19 cellular contexts compared by ENCODE assay signal in genomic region chr10:24820616-24821015, GRCh38.
DNase-seq lines count a peak whose midpoint lies in the region; ATAC-seq, FAIRE-seq and TF ChIP-seq lines count a peak whose summit lies in the region.
"Had no signal": no experiment of that assay in that cellular context is flagged by ENCODE, and none has a peak within 500 bp of the region (broad histone marks: within the 10 kb centered on the region; RNA-seq: fewer than 3 reads in every experiment).

No MANE protein-coding gene starts in this region.

- DNase-seq in activated CD8-positive, alpha-beta memory T cell treated with anti-CD3 and anti-CD28 coated beads for 24 hours: peak; percentile 54
- DNase-seq in activated CD8-positive, alpha-beta memory T cell treated with anti-CD3 and anti-CD28 coated beads, Interleukin-2, amount 50 U/mL, for 4 hours: no peak
- DNase-seq in RWPE2 (ENCODE audit: low spot score) (peak; percentile 91), urothelium cell line (ENCODE audit: low spot score) (peak; percentile 34)
- DNase-seq in effector memory CD4-positive, alpha-beta T cell: no peak
- DNase-seq in activated CD8-positive, alpha-beta memory T cell treated with anti-CD3 and anti-CD28 coated beads, Interleukin-2, amount 50 U/mL, for 48 hours: no peak
- DNase-seq: activated gamma-delta T cell treated with Interleukin-2 at 50 U/mL for 16 hours, mucosa of descending colon, NCI-H2081, NCI-H526 treated with DMSO at 0.1 percent for 48 hours, Peyer's patch, right lobe of liver, testis had no signal

- H3K27ac ChIP-seq in RWPE2 (ENCODE audit: poor library complexity, severe bottlenecking) (peak overlapping the region; percentile 85), esophagus (ENCODE audit: low read depth in 2 of 2, low read length in 1 of 2) (peak overlapping the region; percentile 27 to 66)
- no peak overlapping the region for H3K27ac ChIP-seq in effector memory CD4-positive, alpha-beta T cell (ENCODE audit: insufficient read depth, low read length, poor library complexity, severe bottlenecking)
- H3K27ac ChIP-seq: ascending aorta, neutrophil, Peyer's patch, right lobe of liver, testis had no signal

- H3K9me3 ChIP-seq in RWPE2 (ENCODE audit: severe bottlenecking) (no peaks in the 10 kb centered on the region), esophagus (ENCODE audit: control insufficient read depth in 2 of 2, insufficient read depth in 1 of 2, low read depth in 1 of 2, low read length in 1 of 2) (no peaks in the 10 kb centered on the region)
- H3K9me3 ChIP-seq in effector memory CD4-positive, alpha-beta T cell (ENCODE audit: control insufficient read depth, low read length): no peaks in the 10 kb centered on the region
- H3K9me3 ChIP-seq: ascending aorta, mucosa of descending colon, neutrophil, Peyer's patch, right lobe of liver, testis had no signal

- peaks cover 42% of the 10 kb centered on the region for H3K4me1 ChIP-seq in RWPE2 (ENCODE audit: insufficient read depth, poor library complexity, severe bottlenecking)
- peaks cover 0 to 4% of the 10 kb centered on the region in 2 donors for H3K4me1 ChIP-seq in esophagus (ENCODE audit: control insufficient read depth in 2 of 2, insufficient read depth in 2 of 2, low read length in 1 of 2)
- no peaks in the 10 kb centered on the region for H3K4me1 ChIP-seq in effector memory CD4-positive, alpha-beta T cell (ENCODE audit: control insufficient read depth, insufficient read depth, low read length, poor library complexity, severe bottlenecking)
- H3K4me1 ChIP-seq: ascending aorta, right lobe of liver, testis had no signal

- peak; percentile 93 for ATAC-seq in RWPE2 (ENCODE audit: low read depth)
- ATAC-seq in HG03457 (IDR thresholded peaks at IDR 0.05; ENCODE audit: unreplicated experiment): no peak
- ATAC-seq: CD8-positive, alpha-beta T cell; mucosa of descending colon had no signal

- WGBS in esophagus, 2 donors: 40 to 45% methylated on average over 3 of the region's 3 CpGs

- no peak for FAIRE-seq in urothelium cell line (lab: Jason Lieb, UNC)

- no peaks in the 10 kb centered on the region for H3K27me3 ChIP-seq in RWPE2 (ENCODE audit: insufficient read depth, poor library complexity, severe bottlenecking)
- H3K27me3 ChIP-seq in esophagus (ENCODE audit: control insufficient read depth in 1 of 2, insufficient read depth in 2 of 2, low read length in 2 of 2): no peaks in the 10 kb centered on the region
- H3K27me3 ChIP-seq in effector memory CD4-positive, alpha-beta T cell (replicated peaks; ENCODE audit: control insufficient read depth, insufficient read depth, low read length, poor library complexity, severe bottlenecking): no peaks in the 10 kb centered on the region
- H3K27me3 ChIP-seq: ascending aorta, dorsolateral prefrontal cortex, neutrophil, Peyer's patch, right lobe of liver, testis had no signal

- H3K36me3 ChIP-seq in RWPE2 (ENCODE audit: low read depth) (no peaks in the 10 kb centered on the region), esophagus (ENCODE audit: control insufficient read depth in 2 of 2, insufficient read depth in 2 of 2, low read length in 1 of 2) (no peaks in the 10 kb centered on the region)
- H3K36me3 ChIP-seq in effector memory CD4-positive, alpha-beta T cell (ENCODE audit: control insufficient read depth, insufficient read depth, low read length): no peaks in the 10 kb centered on the region
- H3K36me3 ChIP-seq: ascending aorta, neutrophil, Peyer's patch, right lobe of liver had no signal

- H3K4me3 ChIP-seq in RWPE2 (ENCODE audit: severe bottlenecking) (no peak overlapping the region), esophagus (ENCODE audit: low read depth in 1 of 2, low read length in 2 of 2) (no peak overlapping the region)
- H3K4me3 ChIP-seq in effector memory CD4-positive, alpha-beta T cell (ENCODE audit: insufficient read depth, low read depth, low read length, poor library complexity, severe bottlenecking): no peak overlapping the region
- H3K4me3 ChIP-seq: ascending aorta, dorsolateral prefrontal cortex, mucosa of descending colon, Peyer's patch, right lobe of liver, testis had no signal

- TF ChIP-seq CTCF in RWPE2 (IDR thresholded peaks at IDR 0.05; ENCODE audit: poor library complexity, severe bottlenecking): no peak

Comparison
In these comparisons a context has a peak if more than half of its experiments do, and no peak if none do; other contexts are left out.
1. DNase-seq: peak in activated CD8-positive, alpha-beta memory T cell treated with anti-CD3 and anti-CD28 coated beads for 24 hours (single experiment), RWPE2 (single experiment) and urothelium cell line (single experiment); none in activated CD8-positive, alpha-beta memory T cell treated with anti-CD3 and anti-CD28 coated beads, Interleukin-2, amount 50 U/mL, for 4 hours (single experiment), effector memory CD4-positive, alpha-beta T cell (0 of 3) and activated CD8-positive, alpha-beta memory T cell treated with anti-CD3 and anti-CD28 coated beads, Interleukin-2, amount 50 U/mL, for 48 hours (single experiment).